1 cellular context compared by ENCODE assay signal in genomic region chr6:121431776-121432175, GRCh38. TPM values are rescaled to one million over a fixed set of nuclear protein-coding genes. Genes with fewer than 3 reads are reported as not detected.
"Had no signal": no experiment of that assay in that cellular context is flagged by ENCODE, and none has a peak within 500 bp of the region (broad histone marks: within the 10 kb centered on the region; RNA-seq: fewer than 3 reads in every experiment).

No MANE protein-coding gene starts in this region.

RNA-seq across cellular contexts. Expression of gene GJA1, which starts 3.7 kb away (rescaled TPM):
- total RNA-seq: naive thymus-derived CD8-positive, alpha-beta T cell had no signal
